8 cellular contexts compared by ENCODE assay signal in genomic region chr7:12244129-12244528, GRCh38. TPM values are rescaled to one million over a fixed set of nuclear protein-coding genes. Genes with fewer than 3 reads are reported as not detected.
A peak's percentile ranks its signal among the peaks of the same experiment; 100 is the strongest.
DNase-seq lines count a peak whose midpoint lies in the region; ATAC-seq and TF ChIP-seq lines count a peak whose summit lies in the region.

No MANE protein-coding gene starts in this region.

- no peak overlapping the region for H3K27ac ChIP-seq in H9 (ENCODE audit: insufficient read length, low read depth, low read length)

- no peaks in the 10 kb centered on the region for H3K36me3 ChIP-seq in BJ (ENCODE audit: control insufficient read depth, insufficient read depth, low read length)

- H3K9me3 ChIP-seq in H9 (ENCODE audit: control insufficient read depth, low read depth, low read length) = no peaks in the 10 kb centered on the region

- no peak overlapping the region for H3K4me2 ChIP-seq in H9 (ENCODE audit: insufficient read depth, insufficient read length, low read length)

- peaks cover 3 to 5% of the 10 kb centered on the region in 2 experiments; a peak in 3 of 5 replicates for H3K9me3 Mint-ChIP-seq in H9
- H3K9me3 Mint-ChIP-seq in activated T-cell treated with anti-CD3 and anti-CD28 coated beads, Interleukin-2, amount 50 U/mL, for 4 hours = no peaks in the 10 kb centered on the region

- no peaks in the 10 kb centered on the region for H3K79me1 ChIP-seq in H9 (ENCODE audit: insufficient read depth, low read depth, low read length, poor library complexity, severe bottlenecking)

- H3K4me3 ChIP-seq in BJ (ENCODE audit: low read depth, low read length) = no peak overlapping the region

- in situ Hi-C loops in SK-MEL-5 (cut with HindIII; ENCODE audit: low pct_unique_long_range_greater_than_20kb, low sequenced_read_pairs) = no loop called here

- H3K79me2 ChIP-seq in H9 (ENCODE audit: insufficient read depth, low read length) = no peaks in the 10 kb centered on the region

- H3K56ac ChIP-seq in H9 (ENCODE audit: insufficient read length, low read depth, low read length) = no peak overlapping the region

- no peak overlapping the region for H3K4ac ChIP-seq in H9 (ENCODE audit: low read depth, low read length)

- H2AK5ac ChIP-seq in H9 (ENCODE audit: insufficient read length, low read length) = no peak overlapping the region

- no peak overlapping the region for H3K9ac ChIP-seq in H9 (ENCODE audit: extremely low read depth, insufficient read length, low read length)

- H3K36me3 Mint-ChIP-seq in H9 (ENCODE audit: insufficient read depth in 1 of 3, low read depth in 3 of 3) = peaks cover 0 to 13% (median 0%) of the 10 kb centered on the region in 3 experiments; a peak in 3 of 7 replicates
- peaks cover 16% of the 10 kb centered on the region for H3K36me3 Mint-ChIP-seq in activated T-cell treated with anti-CD3 and anti-CD28 coated beads, Interleukin-2, amount 50 U/mL, for 4 hours (ENCODE audit: insufficient read depth)

- H3K27me3 ChIP-seq in BJ (ENCODE audit: control insufficient read depth, insufficient read depth, low read length) = no peaks in the 10 kb centered on the region
- H3K27me3 ChIP-seq in H9 (ENCODE audit: insufficient read depth, low read length) = no peaks in the 10 kb centered on the region

- DNase-seq in BJ (ENCODE audit: low read depth) (no peak), H9 (peak; percentile 69), SK-MEL-5 (ENCODE audit: low read depth, low spot score) (peak; percentile 74), iris pigment epithelial cell (ENCODE audit: low read depth) (peak; percentile 23), T-helper 2 cell (no peak)
- DNase-seq in activated T-cell treated with anti-CD3 and anti-CD28 coated beads, Interleukin-2, amount 50 U/mL, for 4 hours = no peak

- TF ChIP-seq CTCF in BJ (IDR thresholded peaks at IDR 0.05; ENCODE audit: insufficient read depth, low read depth, low read length) (peak; percentile 45), H9 (conservative IDR thresholded peaks at IDR 0.05) (peak; percentile 72)

- H2BK120ac ChIP-seq in H9 (ENCODE audit: low read depth, low read length, poor library complexity, severe bottlenecking) = no peak overlapping the region

- H3K4me3 Mint-ChIP-seq in H9 = no peak overlapping the region
- no peak overlapping the region for H3K4me3 Mint-ChIP-seq in activated T-cell treated with anti-CD3 and anti-CD28 coated beads, Interleukin-2, amount 50 U/mL, for 4 hours

- H2BK20ac ChIP-seq in H9 (ENCODE audit: low read depth, low read length, poor library complexity, severe bottlenecking) = no peak overlapping the region

- H3K23me2 ChIP-seq in H9 (ENCODE audit: insufficient read length, low read depth, low read length, poor library complexity, severe bottlenecking) = no peaks in the 10 kb centered on the region

- no peak overlapping the region for H2AFZ ChIP-seq in H9 (ENCODE audit: low read length)

- POLR2A ChIA-PET in BJ (lab: Charles Lee) = no interaction called here

- H2BK15ac ChIP-seq in H9 (ENCODE audit: low read depth, low read length) = no peak overlapping the region

- ATAC-seq in HG03378 (IDR thresholded peaks at IDR 0.05; ENCODE audit: unreplicated experiment) = no peak
- ATAC-seq in HG03460 (IDR thresholded peaks at IDR 0.05; ENCODE audit: unreplicated experiment) = no peak
- ATAC-seq in activated T-cell treated with anti-CD3 and anti-CD28 coated beads, Interleukin-2, amount 50 U/mL, for 4 hours = no peak

- no CpG with 5 or more reads among the region's 3 CpGs for WGBS in H9 (ENCODE audit: extremely low coverage, insufficient read length, low lambda C conversion rate)

- no peak overlapping the region for H2BK5ac ChIP-seq in H9 (ENCODE audit: insufficient read length, low read length)

- H3K27ac Mint-ChIP-seq in H9 = no peak overlapping the region

- no peaks in the 10 kb centered on the region for H4K20me1 ChIP-seq in H9 (ENCODE audit: control insufficient read depth, insufficient read depth, insufficient read length)

- no peak overlapping the region for H3T11ph ChIP-seq in H9 (ENCODE audit: low read length)

- no peak overlapping the region for H2BK12ac ChIP-seq in H9 (ENCODE audit: insufficient read length, low read depth, low read length)

- CTCF ChIA-PET in BJ (lab: Yijun Ruan, JAX) = no interaction called here

- H4K8ac ChIP-seq in H9 (replicated peaks; ENCODE audit: insufficient read length, low read depth, low read length) = no peak overlapping the region

- no peaks in the 10 kb centered on the region for H3K27me3 Mint-ChIP-seq in H9 (ENCODE audit: low read depth)
- H3K27me3 Mint-ChIP-seq in activated T-cell treated with anti-CD3 and anti-CD28 coated beads, Interleukin-2, amount 50 U/mL, for 4 hours (ENCODE audit: low read depth) = peaks cover 3% of the 10 kb centered on the region

- H3K14ac ChIP-seq in H9 (ENCODE audit: insufficient read depth, low read length) = no peak overlapping the region

- no peaks in the 10 kb centered on the region for H3K4me1 ChIP-seq in H9 (ENCODE audit: insufficient read depth, low read length)

- no peak overlapping the region for H3K18ac ChIP-seq in H9 (ENCODE audit: insufficient read length, low read depth, low read length)

- H4K5ac ChIP-seq in H9 (ENCODE audit: insufficient read length, low read depth, low read length) = no peak overlapping the region

- peaks cover 0 to 11% of the 10 kb centered on the region in 2 experiments; a peak in 3 of 4 replicates for H3K4me1 Mint-ChIP-seq in H9
- H3K4me1 Mint-ChIP-seq in activated T-cell treated with anti-CD3 and anti-CD28 coated beads, Interleukin-2, amount 50 U/mL, for 4 hours (ENCODE audit: low read depth) = peaks cover 15% of the 10 kb centered on the region

- no peak overlapping the region for H3K23ac ChIP-seq in H9 (ENCODE audit: insufficient read length, low read depth, low read length)

- H4K91ac ChIP-seq in H9 (ENCODE audit: insufficient read length, low read depth, low read length) = no peak overlapping the region

RNA-seq across cellular contexts. Expression of gene TMEM106B, which starts 33.0 kb away (rescaled TPM):
- polyA plus RNA-seq in BJ (2011; rRNA removed) = 25.1 and 45.0 TPM in 2 replicates
- polyA minus RNA-seq in BJ (2011; rRNA and poly(A)+ RNA removed) = 16.0 and 24.1 TPM in 2 replicates
- total RNA-seq in H9 (2021) = 28.4 and 32.6 TPM in 2 replicates
- 83.3 and 102 TPM in 2 replicates for total RNA-seq in SK-MEL-5 (2014; rRNA removed; shearing (Covaris generic))
- 52.4 and 79.6 TPM in 2 replicates for polyA plus RNA-seq in SK-MEL-5 (2015; cell fraction: cytosol; rRNA removed)
- polyA plus RNA-seq in SK-MEL-5 (2015; cell fraction: nucleus; rRNA removed) = 37.8 and 39.9 TPM in 2 replicates
- 10 to 100 TPM; 21.8 to 25.4 (median 22.1) TPM for total RNA-seq in activated T-cell treated with anti-CD3 and anti-CD28 coated beads, Interleukin-2, amount 50 U/mL, for 4 hours

Comparison
In these comparisons a context has a peak if more than half of its experiments do, and no peak if none do; other contexts are left out.
1. DNase-seq: peak in H9 (single experiment), SK-MEL-5 (single experiment) and iris pigment epithelial cell (single experiment); none in BJ (single experiment), T-helper 2 cell (0 of 5) and activated T-cell treated with anti-CD3 and anti-CD28 coated beads, Interleukin-2, amount 50 U/mL, for 4 hours (single experiment).